In genomic region chr3:197494366-197495058, GRCh38 we compare ENCODE assay signal across 1 cellular context.
TF ChIP-seq lines count a peak whose summit lies in the region.

No MANE protein-coding gene starts in this region.

TF ChIP-seq in HepG2, 621 proteins besides CTCF, POLR2A, EP300 and RAD21 (continued from another document and continues in another):
- no peak for TF ChIP-seq ZNF770 (CRISPR knock-in tag; IDR thresholded peaks at IDR 0.05)
- no peak for TF ChIP-seq JARID2 (CRISPR knock-in tag; IDR thresholded peaks at IDR 0.05; ENCODE audit: insufficient replicate concordance)
- TF ChIP-seq NCOA2 (CRISPR knock-in tag; IDR thresholded peaks at IDR 0.05), result 0 out of 2 replicates have a peak, but pooled peaks have one; percentile 28
- TF ChIP-seq UBTF (CRISPR knock-in tag; IDR thresholded peaks at IDR 0.05), result no peak
- peak; percentile 54; the same call in 1 of the 2 replicates for TF ChIP-seq HNF4G (IDR thresholded peaks at IDR 0.05; ENCODE audit: borderline replicate concordance, low read depth, low read length)
- TF ChIP-seq HNF4G (CRISPR knock-in tag; IDR thresholded peaks at IDR 0.05; ENCODE audit: borderline replicate concordance, low read depth), result no peak; the same call in 1 of the 2 replicates
- TF ChIP-seq CHD2 (IDR thresholded peaks at IDR 0.05; ENCODE audit: low read depth, low read length), result no peak
- no peak for TF ChIP-seq HNF1A (IDR thresholded peaks at IDR 0.05; ENCODE audit: low read depth)
- TF ChIP-seq HNF1A (CRISPR knock-in tag; IDR thresholded peaks at IDR 0.05; ENCODE audit: borderline replicate concordance), result no peak
- no peak for TF ChIP-seq NFYC (CRISPR knock-in tag; IDR thresholded peaks at IDR 0.05)
- no peak for TF ChIP-seq THAP7 (CRISPR knock-in tag; IDR thresholded peaks at IDR 0.05)
- TF ChIP-seq ZNF530 (CRISPR knock-in tag; IDR thresholded peaks at IDR 0.05; ENCODE audit: low read depth), result no peak
- no peak for TF ChIP-seq KDM6A (CRISPR knock-in tag; IDR thresholded peaks at IDR 0.05; ENCODE audit: low read depth)
- TF ChIP-seq BHLHE40 (IDR thresholded peaks at IDR 0.05; ENCODE audit: low read length), result peak; percentile 70; the same call in 1 of the 2 replicates
- no peak for TF ChIP-seq ZNF367 (CRISPR knock-in tag; IDR thresholded peaks at IDR 0.05; ENCODE audit: borderline replicate concordance)
- TF ChIP-seq ZNF644 (CRISPR knock-in tag; IDR thresholded peaks at IDR 0.05; ENCODE audit: low read depth), result peak; percentile 52; the same call in 1 of the 2 replicates
- TF ChIP-seq MXD4 (CRISPR knock-in tag; IDR thresholded peaks at IDR 0.05), result no peak
- peak; percentile 96 for TF ChIP-seq TFAP4 (IDR thresholded peaks at IDR 0.05; ENCODE audit: borderline replicate concordance, low read depth)
- no peak for TF ChIP-seq AGO2 (optimal IDR thresholded peaks at IDR 0.05; ENCODE audit: low read depth, low read length)
- no peak for TF ChIP-seq MYNN (CRISPR knock-in tag; IDR thresholded peaks at IDR 0.05; ENCODE audit: low read depth)
- TF ChIP-seq HNF4A (CRISPR knock-in tag; IDR thresholded peaks at IDR 0.05), result peak; percentile 88
- TF ChIP-seq ZKSCAN5 (CRISPR knock-in tag; IDR thresholded peaks at IDR 0.05), result no peak
- TF ChIP-seq PATZ1 (CRISPR knock-in tag; IDR thresholded peaks at IDR 0.05), result peak; percentile 30; the same call in 1 of the 2 replicates
- TF ChIP-seq ZNF138 (CRISPR knock-in tag; IDR thresholded peaks at IDR 0.05; ENCODE audit: low read depth), result no peak
- no peak for TF ChIP-seq ZNF329 (CRISPR knock-in tag; IDR thresholded peaks at IDR 0.05; ENCODE audit: low read depth)
- peak; percentile 60 for TF ChIP-seq SAP130 (CRISPR knock-in tag; IDR thresholded peaks at IDR 0.05; ENCODE audit: low read depth)
- TF ChIP-seq NCOR1 (IDR thresholded peaks at IDR 0.05; ENCODE audit: borderline replicate concordance, low read length), result peak; percentile 67; the same call in 1 of the 2 replicates
- TF ChIP-seq ZXDC (CRISPR knock-in tag; IDR thresholded peaks at IDR 0.05), result no peak
- TF ChIP-seq ETV6 (CRISPR knock-in tag; conservative IDR thresholded peaks at IDR 0.05), result no peak
- TF ChIP-seq SALL1 (CRISPR knock-in tag; IDR thresholded peaks at IDR 0.05), result peak; percentile 10; the same call in 1 of the 2 replicates
- no peak for TF ChIP-seq PRDM10 (CRISPR knock-in tag; IDR thresholded peaks at IDR 0.05; ENCODE audit: low read depth)
- no peak for TF ChIP-seq HOMEZ (CRISPR knock-in tag; IDR thresholded peaks at IDR 0.05; ENCODE audit: low read depth)
- TF ChIP-seq ZNF576 (CRISPR knock-in tag; IDR thresholded peaks at IDR 0.05), result no peak
